In genomic region chr4:143397335-143397734, GRCh38 we compare ENCODE assay signal across 1 cellular context.
TF ChIP-seq lines count a peak whose summit lies in the region.

No MANE protein-coding gene starts in this region.

TF ChIP-seq in WTC11, 78 proteins besides CTCF, POLR2A, EP300 and RAD21:
- no peak for TF ChIP-seq ATF2 (CRISPR knock-in tag; IDR thresholded peaks at IDR 0.05; ENCODE audit: borderline replicate concordance, low read depth)
- TF ChIP-seq MXD4 (CRISPR knock-in tag; IDR thresholded peaks at IDR 0.05; ENCODE audit: borderline replicate concordance) = no peak
